ENCODE assay signal across 10 cellular contexts in genomic region chr6:83086751-83087150, GRCh38. TPM values are rescaled to one million over a fixed set of nuclear protein-coding genes. Genes with fewer than 3 reads are reported as not detected.
A peak's percentile ranks its signal among the peaks of the same experiment; 100 is the strongest.
DNase-seq lines count a peak whose midpoint lies in the region; ATAC-seq and TF ChIP-seq lines count a peak whose summit lies in the region.
"Had no signal": no experiment of that assay in that cellular context is flagged by ENCODE, and none has a peak within 500 bp of the region (broad histone marks: within the 10 kb centered on the region; RNA-seq: fewer than 3 reads in every experiment).

No MANE protein-coding gene starts in this region.

- H3K27ac ChIP-seq in OCI-LY3 (ENCODE audit: low read length) = no peak overlapping the region
- H3K27ac ChIP-seq: suprapubic skin had no signal

- TF ChIP-seq CTCF in GM13977 (IDR thresholded peaks at IDR 0.05; ENCODE audit: extremely low read depth, insufficient read depth, missing control alignments) (no peak), OCI-LY3 (IDR thresholded peaks at IDR 0.05; ENCODE audit: low read depth, low read length) (no peak), endothelial cell (IDR thresholded peaks at IDR 0.05; ENCODE audit: unreplicated experiment) (no peak)

- peak; percentile 51 for DNase-seq in GM13977 (ENCODE audit: low spot score)
- peak; percentile 27 for DNase-seq in GM19240 (ENCODE audit: insufficient read length, low spot score)
- no peak for DNase-seq in effector CD4-positive, alpha-beta T cell
- DNase-seq in endothelial cell (ENCODE audit: low spot score) = no peak
- DNase-seq in NCI-H2029 (lab: John Stamatoyannopoulos, UW) = no peak
- DNase-seq in AML-193 (lab: John Stamatoyannopoulos, UW) = no peak
- DNase-seq: mesenchymal stem cell had no signal

- peaks cover 4% of the 10 kb centered on the region for H3K27me3 Mint-ChIP-seq in endothelial cell (ENCODE audit: unreplicated experiment)

- no peaks in the 10 kb centered on the region for H3K36me3 ChIP-seq in OCI-LY3 (replicated peaks; ENCODE audit: low read depth, low read length)
- H3K36me3 ChIP-seq: suprapubic skin had no signal

- in situ Hi-C loops in GM13977 (cut with MboI; ENCODE audit: low pct_unique_long_range_greater_than_20kb, low sequenced_read_pairs, unreplicated experiment) = no loop called here

- H3K4me2 ChIP-seq in OCI-LY3 (ENCODE audit: low read length) = peak overlapping the region; percentile 19; the same call in 1 of the 2 replicates

- 0 out of 2 replicates have a peak, but pooled peaks cover 3% of the 10 kb centered on the region for H4K20me1 ChIP-seq in OCI-LY3 (ENCODE audit: insufficient read depth, low read length)

- H3K27me3 ChIP-seq in OCI-LY3 (ENCODE audit: low read depth, low read length) = no peaks in the 10 kb centered on the region
- H3K27me3 ChIP-seq: suprapubic skin had no signal

- no peaks in the 10 kb centered on the region for H3K9me3 Mint-ChIP-seq in endothelial cell (ENCODE audit: unreplicated experiment)

- ATAC-seq in HG02870 (IDR thresholded peaks at IDR 0.05; ENCODE audit: unreplicated experiment) = peak; percentile 99

- peaks cover 14% of the 10 kb centered on the region; the same call in 1 of the 2 replicates for H3K4me1 ChIP-seq in OCI-LY3 (ENCODE audit: low read length)

- no peak overlapping the region for H2AFZ ChIP-seq in OCI-LY3 (ENCODE audit: low read depth, low read length)

- H3K4me3 ChIP-seq in OCI-LY3 (ENCODE audit: low read length) = no peak overlapping the region
- H3K4me3 ChIP-seq: suprapubic skin had no signal

- H3K9ac ChIP-seq in OCI-LY3 (ENCODE audit: low read length) = no peak overlapping the region

- no peak overlapping the region for H3K4me3 Mint-ChIP-seq in endothelial cell (ENCODE audit: unreplicated experiment)

- no peaks in the 10 kb centered on the region for H3K9me3 ChIP-seq in OCI-LY3 (ENCODE audit: insufficient read depth, low read length)
- H3K9me3 ChIP-seq: suprapubic skin had no signal

- no peaks in the 10 kb centered on the region for H3K4me1 Mint-ChIP-seq in endothelial cell (ENCODE audit: unreplicated experiment)

- no peaks in the 10 kb centered on the region for H3K36me3 Mint-ChIP-seq in endothelial cell (ENCODE audit: low read depth, unreplicated experiment)

- H3K79me2 ChIP-seq in OCI-LY3 (ENCODE audit: low read length) = no peaks in the 10 kb centered on the region; the same call in 1 of the 2 replicates

- no peak overlapping the region for H3K27ac Mint-ChIP-seq in endothelial cell (ENCODE audit: unreplicated experiment)

RNA-seq across cellular contexts. Expression of gene DOP1A, which starts 19.3 kb away (rescaled TPM):
- total RNA-seq in endothelial cell (ENCODE audit: unreplicated experiment) = 20.0 TPM

RNA-seq across cellular contexts. Expression of gene UBE3D, which starts 21.1 kb away (rescaled TPM):
- total RNA-seq in endothelial cell (ENCODE audit: unreplicated experiment) = 12.1 TPM

Comparison
In these comparisons a context has a peak if more than half of its experiments do, and no peak if none do; other contexts are left out.
1. DNase-seq: peak in GM13977 (single experiment) and GM19240 (single experiment); none in effector CD4-positive, alpha-beta T cell (single experiment), endothelial cell (single experiment), NCI-H2029 (single experiment) and AML-193 (0 of 2).